Comparison of ENCODE assay signal across 15 cellular contexts in the genomic region with DNA sequence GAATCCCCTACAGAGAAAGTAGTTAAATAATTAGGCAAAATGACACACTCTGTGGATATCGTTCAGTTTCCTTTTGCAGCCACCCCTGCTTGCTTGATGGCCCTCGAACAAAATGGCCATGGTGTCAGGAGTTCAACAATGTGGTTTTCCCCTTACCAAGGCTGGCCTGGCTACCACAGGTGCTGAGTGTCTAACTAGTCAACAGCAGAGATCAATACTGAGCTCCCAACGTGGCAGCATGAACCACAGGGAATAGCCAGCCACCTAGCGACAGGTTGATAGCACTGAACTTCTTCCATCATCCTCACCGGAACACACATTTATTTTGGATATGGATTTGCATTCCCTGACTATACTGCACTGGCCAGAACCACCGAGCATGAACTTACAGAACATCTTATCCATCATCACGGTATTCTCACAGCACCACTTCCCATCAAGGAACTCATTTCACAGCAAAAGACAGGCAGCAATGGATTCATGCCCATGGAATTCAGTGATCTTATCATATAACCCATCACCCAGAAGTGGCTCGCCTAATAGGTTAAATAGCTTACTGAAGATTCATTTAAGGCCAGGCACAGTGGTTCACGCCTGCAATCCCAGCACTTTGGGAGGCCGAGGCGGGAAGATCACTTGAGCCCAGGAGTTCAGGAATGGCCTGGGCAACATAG. TPM values are rescaled to one million over a fixed set of nuclear protein-coding genes. Genes with fewer than 3 reads are reported as not detected.
DNase-seq lines count a peak whose midpoint lies in the region; ATAC-seq and TF ChIP-seq lines count a peak whose summit lies in the region.
"Had no signal": no experiment of that assay in that cellular context is flagged by ENCODE, and none has a peak within 500 bp of the region (broad histone marks: within the 10 kb centered on the region; RNA-seq: fewer than 3 reads in every experiment).

No MANE protein-coding gene starts in this region.

- H3K4me1 Mint-ChIP-seq in H9: peaks cover 8 to 9% of the 10 kb centered on the region in 2 experiments
- H3K4me1 Mint-ChIP-seq in WTC11: peaks cover 6% of the 10 kb centered on the region; the same call in 1 of the 2 replicates
- H3K4me1 Mint-ChIP-seq in activated CD4-positive, alpha-beta T cell treated with anti-CD3 and anti-CD28 coated beads for 36 hours: peaks cover 81% of the 10 kb centered on the region
- H3K4me1 Mint-ChIP-seq in naive thymus-derived CD4-positive, alpha-beta T cell: peaks cover 19 to 51% (median 40%) of the 10 kb centered on the region in 7 donors

- H3K79me1 ChIP-seq in H9 (ENCODE audit: insufficient read depth, low read depth, low read length, poor library complexity, severe bottlenecking): no peaks in the 10 kb centered on the region

- H3K27me3 ChIP-seq in H9 (ENCODE audit: insufficient read depth, low read length) (peaks cover under 1% of the 10 kb centered on the region), esophagus squamous epithelium (peaks cover 0 to 7% (median 0%) of the 10 kb centered on the region in 4 donors)
- no peaks in the 10 kb centered on the region for H3K27me3 ChIP-seq in naive thymus-derived CD4-positive, alpha-beta T cell (ENCODE audit: control insufficient read depth in 2 of 2, insufficient read depth in 2 of 2, low read length in 2 of 2)

- H3K9me3 Mint-ChIP-seq in H9 (no peaks in the 10 kb centered on the region), WTC11 (no peaks in the 10 kb centered on the region)
- H3K9me3 Mint-ChIP-seq in activated CD4-positive, alpha-beta T cell treated with anti-CD3 and anti-CD28 coated beads for 36 hours (ENCODE audit: low read depth): no peaks in the 10 kb centered on the region
- H3K9me3 Mint-ChIP-seq in naive thymus-derived CD4-positive, alpha-beta T cell: peaks cover 0 to 2% (median 0%) of the 10 kb centered on the region in 11 donors

- H2AK5ac ChIP-seq in H9 (ENCODE audit: insufficient read length, low read length): no peak overlapping the region

- H2BK120ac ChIP-seq in H9 (ENCODE audit: low read depth, low read length, poor library complexity, severe bottlenecking): no peak overlapping the region

- H4K8ac ChIP-seq in H9 (replicated peaks; ENCODE audit: insufficient read length, low read depth, low read length): no peak overlapping the region

- no peak overlapping the region for H2BK5ac ChIP-seq in H9 (ENCODE audit: insufficient read length, low read length)

- peaks cover 22% of the 10 kb centered on the region for H3K27me3 Mint-ChIP-seq in H9 (ENCODE audit: low read depth)
- H3K27me3 Mint-ChIP-seq in WTC11 (ENCODE audit: low read depth): peaks cover 13% of the 10 kb centered on the region
- H3K27me3 Mint-ChIP-seq in activated CD4-positive, alpha-beta T cell treated with anti-CD3 and anti-CD28 coated beads for 36 hours: no peaks in the 10 kb centered on the region
- H3K27me3 Mint-ChIP-seq in naive thymus-derived CD4-positive, alpha-beta T cell: peaks cover 0 to 8% (median 0%) of the 10 kb centered on the region in 5 donors

- no peaks in the 10 kb centered on the region for H3K79me2 ChIP-seq in H9 (ENCODE audit: insufficient read depth, low read length)

- no peak overlapping the region for H2BK20ac ChIP-seq in H9 (ENCODE audit: low read depth, low read length, poor library complexity, severe bottlenecking)

- no peaks in the 10 kb centered on the region for H3K36me3 ChIP-seq in esophagus squamous epithelium
- H3K36me3 ChIP-seq in naive thymus-derived CD4-positive, alpha-beta T cell (ENCODE audit: control insufficient read depth in 2 of 3, insufficient read depth in 3 of 3, low read length in 3 of 3): no peaks in the 10 kb centered on the region

- no peak overlapping the region for H4K5ac ChIP-seq in H9 (ENCODE audit: insufficient read length, low read depth, low read length)

- intact Hi-C loops in activated CD4-positive, alpha-beta T cell treated with anti-CD3 and anti-CD28 coated beads for 36 hours (cut with DNase I, micrococcal nuclease): loop anchor here in 1 of 2 experiments (10.0 kb wide), 2 partner anchors 1127 to 1803 kb away; a partner anchor contains a TSS
- intact Hi-C loops in esophagus squamous epithelium (cut with DNase I): no loop called here
- intact Hi-C loops in naive thymus-derived CD4-positive, alpha-beta T cell (cut with micrococcal nuclease): no loop called here

- H3K36me3 Mint-ChIP-seq in H9 (ENCODE audit: insufficient read depth in 1 of 3, low read depth in 3 of 3): no peaks in the 10 kb centered on the region
- H3K36me3 Mint-ChIP-seq in WTC11: no peaks in the 10 kb centered on the region
- no peaks in the 10 kb centered on the region for H3K36me3 Mint-ChIP-seq in activated CD4-positive, alpha-beta T cell treated with anti-CD3 and anti-CD28 coated beads for 36 hours (ENCODE audit: low read depth)
- no peaks in the 10 kb centered on the region for H3K36me3 Mint-ChIP-seq in naive thymus-derived CD4-positive, alpha-beta T cell

- H3K4me1 ChIP-seq in H9 (ENCODE audit: insufficient read depth, low read length): no peaks in the 10 kb centered on the region
- peaks cover 0 to 2% (median 0%) of the 10 kb centered on the region in 3 donors for H3K4me1 ChIP-seq in esophagus squamous epithelium
- H3K4me1 ChIP-seq in naive thymus-derived CD4-positive, alpha-beta T cell (ENCODE audit: control insufficient read depth in 2 of 2, insufficient read depth in 2 of 2, low read length in 2 of 2): peaks cover 0 to 6% of the 10 kb centered on the region in 2 donors

- peak; percentile 90 for ATAC-seq in WTC11
- no peak for ATAC-seq in activated CD4-positive, alpha-beta T cell treated with anti-CD3 and anti-CD28 coated beads for 36 hours
- ATAC-seq in naive thymus-derived CD4-positive, alpha-beta T cell: no peak
- ATAC-seq: mucosa of descending colon had no signal

- DNase-seq in COLO668 (lab: John Stamatoyannopoulos, UW; ENCODE audit: unreplicated experiment) (peak; percentile 10), H9 (peak; percentile 56), WTC11 (ENCODE audit: low spot score) (peak; percentile 20), kidney tubule cell (ENCODE audit: low spot score) (peak; percentile 82), GDM1 (lab: John Stamatoyannopoulos, UW) (no peak), esophagus squamous epithelium (lab: John Stamatoyannopoulos, UW) (no peak)
- DNase-seq in activated CD4-positive, alpha-beta T cell treated with anti-CD3 and anti-CD28 coated beads for 36 hours: no peak
- no peak for DNase-seq in naive thymus-derived CD4-positive, alpha-beta T cell
- DNase-seq: activated T-cell treated with anti-CD3 and anti-CD28 coated beads, Interleukin-2, amount 50 U/mL, for 1 hour; COR-L47; head of caudate nucleus; Karpas-422; mucosa of descending colon; stimulated activated CD8-positive, alpha-beta memory T cell treated with anti-CD3 and anti-CD28 coated beads, Interleukin-4, amount 100 ng/mL, for 48 hours had no signal

- H3T11ph ChIP-seq in H9 (ENCODE audit: low read length): no peak overlapping the region

- no peak overlapping the region for H3K4me2 ChIP-seq in H9 (ENCODE audit: insufficient read depth, insufficient read length, low read length)

- no peak overlapping the region for H3K4me3 Mint-ChIP-seq in H9
- H3K4me3 Mint-ChIP-seq in WTC11: no peak overlapping the region
- H3K4me3 Mint-ChIP-seq in activated CD4-positive, alpha-beta T cell treated with anti-CD3 and anti-CD28 coated beads for 36 hours: no peak overlapping the region
- no peak overlapping the region for H3K4me3 Mint-ChIP-seq in naive thymus-derived CD4-positive, alpha-beta T cell

- TF ChIP-seq POLR2A in esophagus squamous epithelium (IDR thresholded peaks at IDR 0.05): no peak

- H2BK15ac ChIP-seq in H9 (ENCODE audit: low read depth, low read length): no peak overlapping the region

- H3K56ac ChIP-seq in H9 (ENCODE audit: insufficient read length, low read depth, low read length): no peak overlapping the region

- no peaks in the 10 kb centered on the region for H4K20me1 ChIP-seq in H9 (ENCODE audit: control insufficient read depth, insufficient read depth, insufficient read length)

- TF ChIP-seq CTCF in H9 (conservative IDR thresholded peaks at IDR 0.05): peak; percentile 61
- TF ChIP-seq CTCF in WTC11 (IDR thresholded peaks at IDR 0.05): no peak
- TF ChIP-seq CTCF in esophagus squamous epithelium (IDR thresholded peaks at IDR 0.05): peak in 1 of 6 experiments; percentile 9

- H3K27ac Mint-ChIP-seq in H9: no peak overlapping the region
- H3K27ac Mint-ChIP-seq in WTC11: no peak overlapping the region
- H3K27ac Mint-ChIP-seq in activated CD4-positive, alpha-beta T cell treated with anti-CD3 and anti-CD28 coated beads for 36 hours: no peak overlapping the region
- no peak overlapping the region for H3K27ac Mint-ChIP-seq in naive thymus-derived CD4-positive, alpha-beta T cell

- POLR2A ChIA-PET in WTC11 (lab: Charles Lee): no interaction called here
- POLR2A ChIA-PET in activated CD4-positive, alpha-beta T cell treated with anti-CD3 and anti-CD28 coated beads for 36 hours (lab: Charles Lee): no interaction called here
- POLR2A ChIA-PET in naive thymus-derived CD4-positive, alpha-beta T cell (lab: Charles Lee): interaction anchor here (1.2 kb wide), 1 partner anchor 26 kb away, joined by 3 read pairs; no protein-coding TSS in a partner anchor

- no peak overlapping the region for H4K91ac ChIP-seq in H9 (ENCODE audit: insufficient read length, low read depth, low read length)

- no peak overlapping the region for H3K4me3 ChIP-seq in esophagus squamous epithelium
- H3K4me3 ChIP-seq in naive thymus-derived CD4-positive, alpha-beta T cell (ENCODE audit: low read length): no peak overlapping the region
- H3K4me3 ChIP-seq: mucosa of descending colon, skin epidermis had no signal

- no peak overlapping the region for H3K23ac ChIP-seq in H9 (ENCODE audit: insufficient read length, low read depth, low read length)

- no peak overlapping the region for H3K9ac ChIP-seq in H9 (ENCODE audit: extremely low read depth, insufficient read length, low read length)

- CTCF ChIA-PET in WTC11 (lab: Charles Lee): interaction anchor here (0.6 to 1.3 kb wide), 16 partner anchors 9 to 181 kb away, joined by 3 to 7 read pairs (median 4); no protein-coding TSS in a partner anchor
- CTCF ChIA-PET in activated CD4-positive, alpha-beta T cell treated with anti-CD3 and anti-CD28 coated beads for 36 hours (lab: Charles Lee): no interaction called here
- CTCF ChIA-PET in naive thymus-derived CD4-positive, alpha-beta T cell (lab: Charles Lee): no interaction called here

- H2AFZ ChIP-seq in H9 (ENCODE audit: low read length): no peak overlapping the region

- H3K18ac ChIP-seq in H9 (ENCODE audit: insufficient read length, low read depth, low read length): no peak overlapping the region

- no peak overlapping the region for H3K14ac ChIP-seq in H9 (ENCODE audit: insufficient read depth, low read length)

- no peak overlapping the region for H2BK12ac ChIP-seq in H9 (ENCODE audit: insufficient read length, low read depth, low read length)

- H3K23me2 ChIP-seq in H9 (ENCODE audit: insufficient read length, low read depth, low read length, poor library complexity, severe bottlenecking): no peaks in the 10 kb centered on the region

- H3K4ac ChIP-seq in H9 (ENCODE audit: low read depth, low read length): no peak overlapping the region

- H3K27ac ChIP-seq in H9 (ENCODE audit: insufficient read length, low read depth, low read length): no peak overlapping the region
- no peak overlapping the region for H3K27ac ChIP-seq in esophagus squamous epithelium
- H3K27ac ChIP-seq in naive thymus-derived CD4-positive, alpha-beta T cell (ENCODE audit: low read depth, low read length): no peak overlapping the region
- H3K27ac ChIP-seq: skin epidermis had no signal

- H3K9me3 ChIP-seq in H9 (ENCODE audit: control insufficient read depth, low read depth, low read length) (no peaks in the 10 kb centered on the region), esophagus squamous epithelium (no peaks in the 10 kb centered on the region)
- no peaks in the 10 kb centered on the region for H3K9me3 ChIP-seq in naive thymus-derived CD4-positive, alpha-beta T cell (ENCODE audit: control insufficient read depth in 2 of 3, low read length in 3 of 3)
- H3K9me3 ChIP-seq: mucosa of descending colon had no signal

- WGBS in H9 (ENCODE audit: extremely low coverage, insufficient read length, low lambda C conversion rate): no CpG with 5 or more reads among the region's 11 CpGs
- WGBS in esophagus squamous epithelium, 2 donors: 75 to 84% methylated on average over 10 of the region's 11 CpGs

RNA-seq across cellular contexts. Expression of a gene that starts 6.3 kb away (rescaled TPM):
- total RNA-seq in H9 (2021) (not detected in 2 replicates), WTC11 (2021) (0.07 TPM in 1 of 3 replicates, not detected in the others), esophagus squamous epithelium (under 1 TPM in 2 of 4 donors, not detected in 2; 0.18 to 0.27 TPM)
- total RNA-seq in activated CD4-positive, alpha-beta T cell treated with anti-CD3 and anti-CD28 coated beads for 36 hours: under 1 TPM; 0.16 to 0.41 TPM
- not detected for total RNA-seq in naive thymus-derived CD4-positive, alpha-beta T cell
- not detected for polyA plus RNA-seq in naive thymus-derived CD4-positive, alpha-beta T cell
- total RNA-seq: mucosa of descending colon had no signal

Comparison
In these comparisons a context has a peak if more than half of its experiments do, and no peak if none do; other contexts are left out.
1. DNase-seq: peak in COLO668 (single experiment), H9 (single experiment), WTC11 (single experiment) and kidney tubule cell (single experiment); none in activated CD4-positive, alpha-beta T cell treated with anti-CD3 and anti-CD28 coated beads for 36 hours (single experiment), GDM1 (single experiment), esophagus squamous epithelium (single experiment) and naive thymus-derived CD4-positive, alpha-beta T cell (0 of 9).